ENCODE assay signal across 22 cellular contexts in the genomic region with DNA sequence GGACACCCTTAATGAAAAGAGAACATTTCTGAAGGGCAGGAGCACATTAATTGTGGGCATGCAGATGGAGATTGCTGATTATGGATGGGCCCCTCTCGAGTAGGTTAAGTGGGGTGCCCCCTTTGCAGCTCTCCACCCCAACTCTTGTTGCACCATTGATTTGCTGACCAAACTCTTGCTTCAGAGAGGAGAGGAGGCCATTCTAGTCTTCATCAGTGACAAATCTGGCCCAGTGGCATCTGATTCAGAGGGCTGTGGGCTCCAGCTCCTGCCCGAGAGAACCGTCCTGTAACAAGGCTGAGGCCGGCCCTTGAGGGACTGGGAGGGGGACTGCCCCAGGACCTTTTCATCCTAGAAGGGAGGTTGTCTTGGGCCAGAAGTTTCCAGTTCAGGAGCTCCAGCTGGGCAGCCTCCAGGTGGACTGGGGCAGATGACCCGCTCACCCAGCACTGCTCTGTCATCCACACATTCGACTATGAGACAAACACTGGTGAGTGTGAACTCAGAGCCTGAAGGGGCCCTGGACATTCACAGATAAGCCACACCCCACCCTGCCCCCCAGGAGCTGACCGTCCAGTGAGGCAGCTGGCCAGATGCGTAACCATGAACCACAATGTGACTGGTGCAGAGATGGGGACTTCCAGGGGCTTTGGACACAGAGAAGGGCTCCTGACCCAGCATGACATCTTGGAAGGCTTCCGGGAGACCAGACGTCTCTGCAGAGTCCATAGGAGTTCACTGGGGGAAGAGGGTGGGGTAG. TPM values are rescaled to one million over a fixed set of nuclear protein-coding genes. Genes with fewer than 3 reads are reported as not detected.
DNase-seq lines count a peak whose midpoint lies in the region; ATAC-seq and TF ChIP-seq lines count a peak whose summit lies in the region.
"Had no signal": no experiment of that assay in that cellular context is flagged by ENCODE, and none has a peak within 500 bp of the region (broad histone marks: within the 10 kb centered on the region; RNA-seq: fewer than 3 reads in every experiment).

No MANE protein-coding gene starts in this region.

- H3K27ac ChIP-seq in osteoblast (ENCODE audit: low read depth, low read length), result no peak overlapping the region
- H3K27ac ChIP-seq in adrenal gland, result no peak overlapping the region
- H3K27ac ChIP-seq: 22Rv1; A549; BLaER1 treated with 17β-estradiol and CSF1 and Interleukin-3, amounts not matched to agents 10 nM and 100 nM; C4-2B had no signal

- TF ChIP-seq CTCF in natural killer cell (IDR thresholded peaks at IDR 0.05) (no peak), osteoblast (IDR thresholded peaks at IDR 0.05; ENCODE audit: extremely low read depth, low read depth, low read length) (no peak), type B pancreatic cell (conservative IDR thresholded peaks at IDR 0.05) (no peak), adrenal gland (IDR thresholded peaks at IDR 0.05) (no peak)

- H3K79me2 ChIP-seq in osteoblast (ENCODE audit: insufficient read depth, low read length), result no peaks in the 10 kb centered on the region

- peaks cover 24 to 27% of the 10 kb centered on the region in 2 donors for H3K27me3 Mint-ChIP-seq in natural killer cell treated with Interleukin-12 subunit alpha and Interleukin-12 subunit beta and Interleukin-15 and Interleukin-18, amount 100 ng/mL, for 72 hours
- peaks cover 16 to 34% of the 10 kb centered on the region in 2 donors for H3K27me3 Mint-ChIP-seq in natural killer cell (ENCODE audit: low read depth in 2 of 2)
- H3K27me3 Mint-ChIP-seq in type B pancreatic cell, result peaks cover 18% of the 10 kb centered on the region

- DNase-seq in natural killer cell treated with Interleukin-12 subunit alpha and Interleukin-12 subunit beta and Interleukin-15 and Interleukin-18, amount 100 ng/mL, for 72 hours (ENCODE audit: low spot score), result peak; percentile 26
- DNase-seq in natural killer cell (no peak), osteoblast (ENCODE audit: insufficient read length, low spot score, missing footprints) (peak; percentile 84), type B pancreatic cell (ENCODE audit: extremely low spot score, unreplicated experiment) (no peak), adrenal gland (no peak)
- DNase-seq: AML-193; CD4-positive, alpha-beta T cell; CD8-positive, alpha-beta T cell; DMS 273 treated with DMSO at 0.1 percent for 48 hours; DMS153; DMS53; DMS79; DND-41; EL; GDM1 had no signal

- no peaks in the 10 kb centered on the region for H3K9me3 Mint-ChIP-seq in natural killer cell treated with Interleukin-12 subunit alpha and Interleukin-12 subunit beta and Interleukin-15 and Interleukin-18, amount 100 ng/mL, for 72 hours
- H3K9me3 Mint-ChIP-seq in natural killer cell (no peaks in the 10 kb centered on the region), type B pancreatic cell (no peaks in the 10 kb centered on the region)
- H3K9me3 Mint-ChIP-seq: CD4-positive, alpha-beta T cell; CD8-positive, alpha-beta T cell had no signal

- ATAC-seq in natural killer cell treated with Interleukin-12 subunit alpha and Interleukin-12 subunit beta and Interleukin-15 and Interleukin-18, amount 100 ng/mL, for 72 hours, result no peak
- no peak for ATAC-seq in natural killer cell
- no peak for ATAC-seq in HG03139 (IDR thresholded peaks at IDR 0.05; ENCODE audit: unreplicated experiment)
- ATAC-seq: A549; CD8-positive, alpha-beta T cell; GM12878 had no signal

- no peak overlapping the region for H3K4me3 Mint-ChIP-seq in natural killer cell treated with Interleukin-12 subunit alpha and Interleukin-12 subunit beta and Interleukin-15 and Interleukin-18, amount 100 ng/mL, for 72 hours
- H3K4me3 Mint-ChIP-seq in natural killer cell (no peak overlapping the region), type B pancreatic cell (no peak overlapping the region)
- H3K4me3 Mint-ChIP-seq: B cell; CD4-positive, alpha-beta T cell; CD8-positive, alpha-beta T cell had no signal

- intact Hi-C loops in natural killer cell (cut with micrococcal nuclease), result no loop called here
- intact Hi-C loops in adrenal gland (cut with DNase I), result no loop called here

- 84 to 90% (median 88%) methylated on average over 7 to 10 of the region's 10 CpGs for WGBS in adrenal gland, 4 donors

- H3K27ac Mint-ChIP-seq in natural killer cell treated with Interleukin-12 subunit alpha and Interleukin-12 subunit beta and Interleukin-15 and Interleukin-18, amount 100 ng/mL, for 72 hours, result peak overlapping the region in 1 of 2 donors; percentile 29
- H3K27ac Mint-ChIP-seq in natural killer cell (no peak overlapping the region), type B pancreatic cell (peak overlapping the region; percentile 31)
- H3K27ac Mint-ChIP-seq: B cell; CD4-positive, alpha-beta T cell; CD8-positive, alpha-beta T cell had no signal

- H3K27me3 ChIP-seq in osteoblast (ENCODE audit: insufficient read depth, low read length) (peaks cover 7% of the 10 kb centered on the region), adrenal gland (peaks cover 3% of the 10 kb centered on the region)
- H3K27me3 ChIP-seq: BLaER1 treated with 17β-estradiol and CSF1 and Interleukin-3, amounts not matched to agents 10 nM and 100 nM had no signal

- H4K20me1 ChIP-seq in osteoblast (ENCODE audit: insufficient read depth, low read length), result no peaks in the 10 kb centered on the region

- H3K36me3 ChIP-seq in osteoblast (ENCODE audit: insufficient read depth, low read length) (no peaks in the 10 kb centered on the region), adrenal gland (replicated peaks in 1 of 2) (no peaks in the 10 kb centered on the region)
- H3K36me3 ChIP-seq: BLaER1 treated with 17β-estradiol and CSF1 and Interleukin-3, amounts not matched to agents 10 nM and 100 nM had no signal

- H3K4me3 ChIP-seq in osteoblast (ENCODE audit: insufficient read depth, low read length), result no peak overlapping the region
- H3K4me3 ChIP-seq in adrenal gland, result no peak overlapping the region
- H3K4me3 ChIP-seq: A549; BLaER1 treated with 17β-estradiol and CSF1 and Interleukin-3, amounts not matched to agents 10 nM and 100 nM; GM12878 had no signal

- peaks cover 20 to 34% of the 10 kb centered on the region in 2 donors for H3K4me1 Mint-ChIP-seq in natural killer cell treated with Interleukin-12 subunit alpha and Interleukin-12 subunit beta and Interleukin-15 and Interleukin-18, amount 100 ng/mL, for 72 hours (ENCODE audit: low read depth in 2 of 2)
- H3K4me1 Mint-ChIP-seq in natural killer cell (peaks cover 30 to 34% of the 10 kb centered on the region in 2 donors), type B pancreatic cell (ENCODE audit: unreplicated experiment) (peaks cover 23% of the 10 kb centered on the region)

- no peak for TF ChIP-seq POLR2A in adrenal gland (IDR thresholded peaks at IDR 0.05)

- H3K9me3 ChIP-seq in osteoblast (ENCODE audit: low read depth, low read length) (no peaks in the 10 kb centered on the region), adrenal gland (replicated peaks in 1 of 3) (no peaks in the 10 kb centered on the region)
- H3K9me3 ChIP-seq: A549 had no signal

- H3K4me2 ChIP-seq in osteoblast (ENCODE audit: insufficient read depth, low read length), result no peak overlapping the region
- H3K4me2 ChIP-seq: A549; BLaER1 treated with 17β-estradiol and CSF1 and Interleukin-3, amounts not matched to agents 10 nM and 100 nM had no signal

- H3K4me1 ChIP-seq in osteoblast (ENCODE audit: insufficient read depth, low read length) (no peaks in the 10 kb centered on the region), adrenal gland (replicated peaks in 1 of 2) (no peaks in the 10 kb centered on the region)
- H3K4me1 ChIP-seq: A549 had no signal

- H3K36me3 Mint-ChIP-seq in natural killer cell treated with Interleukin-12 subunit alpha and Interleukin-12 subunit beta and Interleukin-15 and Interleukin-18, amount 100 ng/mL, for 72 hours, result no peaks in the 10 kb centered on the region
- no peaks in the 10 kb centered on the region for H3K36me3 Mint-ChIP-seq in natural killer cell
- no peaks in the 10 kb centered on the region for H3K36me3 Mint-ChIP-seq in type B pancreatic cell
- H3K36me3 Mint-ChIP-seq: CD8-positive, alpha-beta T cell had no signal

- no peak overlapping the region for H2AFZ ChIP-seq in osteoblast (ENCODE audit: low read length)

RNA-seq across cellular contexts. Expression of gene TMEM51, which starts 55.0 kb away (rescaled TPM):
- total RNA-seq in natural killer cell treated with Interleukin-12 subunit alpha and Interleukin-12 subunit beta and Interleukin-15 and Interleukin-18, amount 100 ng/mL, for 72 hours, result not detected
- total RNA-seq in natural killer cell, result not detected
- total RNA-seq in osteoblast, result 0.59 and 0.72 TPM in 2 replicates
- total RNA-seq in type B pancreatic cell (ENCODE audit: low replicate concordance), result 12.5 and 28.8 TPM in 2 replicates
- total RNA-seq in adrenal gland, result 10 to 100 TPM; 25.0 to 46.5 (median 35.8) TPM
- polyA plus RNA-seq in adrenal gland, result 10 to 100 TPM; 14.6 to 35.9 (median 19.7) TPM
- total RNA-seq: CD4-positive, alpha-beta T cell; CD8-positive, alpha-beta T cell had no signal

Comparison
In these comparisons a context has a peak if more than half of its experiments do, and no peak if none do; other contexts are left out.
1. DNase-seq: peak in natural killer cell treated with Interleukin-12 subunit alpha and Interleukin-12 subunit beta and Interleukin-15 and Interleukin-18, amount 100 ng/mL, for 72 hours (single experiment) and osteoblast (single experiment); none in natural killer cell (single experiment), type B pancreatic cell (single experiment) and adrenal gland (0 of 7).